Comparison of ENCODE assay signal across 19 cellular contexts in genomic region chr6:134511984-134512383, GRCh38.
"Had no signal": no experiment of that assay in that cellular context is flagged by ENCODE, and none has a peak within 500 bp of the region (broad histone marks: within the 10 kb centered on the region; RNA-seq: fewer than 3 reads in every experiment).

No MANE protein-coding gene starts in this region.

- H3K9me3 Mint-ChIP-seq: activated CD4-positive, alpha-beta T cell treated with anti-CD3 and anti-CD28 coated beads, Interleukin-2, amount 10 ng/mL, durations not matched to agents 24 days and 14 days; central memory CD8-positive, alpha-beta T cell; effector memory CD8-positive, alpha-beta T cell; natural killer cell treated with Interleukin-12 subunit alpha and Interleukin-12 subunit beta and Interleukin-15 and Interleukin-18, amount 100 ng/mL, for 72 hours had no signal

- H3K9me3 ChIP-seq: tibial nerve, vagina had no signal

- H3K4me3 ChIP-seq: tibial nerve, vagina had no signal

- H3K4me1 Mint-ChIP-seq: central memory CD8-positive, alpha-beta T cell had no signal

- H3K27ac Mint-ChIP-seq: activated CD4-positive, alpha-beta T cell treated with anti-CD3 and anti-CD28 coated beads, Interleukin-2, amount 10 ng/mL, durations not matched to agents 24 days and 14 days; activated naive CD8-positive, alpha-beta T cell; brain; effector memory CD8-positive, alpha-beta T cell; natural killer cell treated with Interleukin-12 subunit alpha and Interleukin-12 subunit beta and Interleukin-15 and Interleukin-18, amount 100 ng/mL, for 72 hours; T-helper 17 cell had no signal

- H3K27ac ChIP-seq: foreskin keratinocyte, vagina had no signal

- H3K27me3 ChIP-seq: foreskin keratinocyte, tibial nerve, vagina had no signal

- ATAC-seq: effector memory CD8-positive, alpha-beta T cell; foreskin keratinocyte; natural killer cell treated with Interleukin-12 subunit alpha and Interleukin-12 subunit beta and Interleukin-15 and Interleukin-18, amount 100 ng/mL, for 72 hours; T-helper 17 cell had no signal

- H3K4me3 Mint-ChIP-seq: activated CD4-positive, alpha-beta T cell treated with anti-CD3 and anti-CD28 coated beads, Interleukin-2, amount 10 ng/mL, durations not matched to agents 24 days and 14 days; activated naive CD8-positive, alpha-beta T cell; brain; central memory CD8-positive, alpha-beta T cell; effector memory CD8-positive, alpha-beta T cell; natural killer cell treated with Interleukin-12 subunit alpha and Interleukin-12 subunit beta and Interleukin-15 and Interleukin-18, amount 100 ng/mL, for 72 hours; T-helper 17 cell had no signal

- DNase-seq: activated CD4-positive, alpha-beta T cell treated with anti-CD3 and anti-CD28 coated beads, Interleukin-2, amount 10 ng/mL, durations not matched to agents 24 days and 14 days; activated CD4-positive, CD25-positive, alpha-beta regulatory T cell; activated gamma-delta T cell treated with Interleukin-2 at 50 U/mL for 16 hours; amniotic stem cell; cortex of kidney; effector memory CD8-positive, alpha-beta T cell; foreskin keratinocyte; posterior cingulate gyrus; retina; stimulated activated CD4-positive, alpha-beta T cell treated with anti-CD3 and anti-CD28 coated beads, Interleukin-15, amount 100 ng/mL, for 24 hours; stimulated activated CD4-positive, alpha-beta T cell treated with anti-CD3 and anti-CD28 coated beads, Interleukin-4, amount 100 ng/mL, for 24 hours; stimulated activated naive CD4-positive, alpha-beta T cell; T-helper 17 cell had no signal

- H3K27me3 Mint-ChIP-seq: activated CD4-positive, alpha-beta T cell treated with anti-CD3 and anti-CD28 coated beads, Interleukin-2, amount 10 ng/mL, durations not matched to agents 24 days and 14 days; activated naive CD8-positive, alpha-beta T cell; central memory CD8-positive, alpha-beta T cell; effector memory CD8-positive, alpha-beta T cell; T-helper 17 cell had no signal

- H3K36me3 ChIP-seq: tibial nerve, vagina had no signal
